In genomic region chr7:100022621-100023020, GRCh38 we compare ENCODE assay signal across 16 cellular contexts. TPM values are rescaled to one million over a fixed set of nuclear protein-coding genes. Genes with fewer than 3 reads are reported as not detected.
DNase-seq lines count a peak whose midpoint lies in the region; ATAC-seq and TF ChIP-seq lines count a peak whose summit lies in the region.
"Had no signal": no experiment of that assay in that cellular context is flagged by ENCODE, and none has a peak within 500 bp of the region (broad histone marks: within the 10 kb centered on the region; RNA-seq: fewer than 3 reads in every experiment).

No MANE protein-coding gene starts in this region.

- H3K27ac Mint-ChIP-seq in stimulated activated effector memory CD8-positive, alpha-beta T cell treated with anti-CD3 and anti-CD28 coated beads, Interleukin-12 subunit alpha, Interleukin-12 subunit beta, amount 100 ng/mL, for 72 hours: peak overlapping the region; percentile 54
- H3K27ac Mint-ChIP-seq: H9 had no signal

- peak; percentile 82 for ATAC-seq in RWPE2 (ENCODE audit: low read depth)
- ATAC-seq in left lobe of liver: peak; percentile 81
- ATAC-seq in stimulated activated effector memory CD8-positive, alpha-beta T cell treated with anti-CD3 and anti-CD28 coated beads, Interleukin-12 subunit alpha, Interleukin-12 subunit beta, amount 100 ng/mL, for 72 hours: no peak
- no peak for ATAC-seq in HG03378 (IDR thresholded peaks at IDR 0.05; ENCODE audit: unreplicated experiment)
- no peak for ATAC-seq in Right ventricle myocardium inferior

- TF ChIP-seq CTCF in RWPE2 (IDR thresholded peaks at IDR 0.05; ENCODE audit: poor library complexity, severe bottlenecking): no peak

- DNase-seq in NCI-H1417 (lab: John Stamatoyannopoulos, UW) (peak in 2 of 3 experiments; percentile 58 to 78), NCI-H1417 treated with DMSO at 0.1 percent for 48 hours (lab: John Stamatoyannopoulos, UW) (no peak), RWPE2 (ENCODE audit: low spot score) (no peak), left lobe of liver (ENCODE audit: low spot score) (peak; percentile 90), superior temporal gyrus (ENCODE audit: extremely low spot score) (no peak), Right ventricle myocardium inferior (ENCODE audit: missing footprints) (no peak)
- no peak for DNase-seq in stimulated activated effector memory CD8-positive, alpha-beta T cell treated with anti-CD3 and anti-CD28 coated beads, Interleukin-12 subunit alpha, Interleukin-12 subunit beta, amount 100 ng/mL, for 72 hours (ENCODE audit: low spot score in 2 of 2)
- DNase-seq: activated CD4-positive, alpha-beta T cell treated with anti-CD3 and anti-CD28 coated beads for 48 hours; CD8-positive, alpha-beta memory T cell; effector memory CD4-positive, alpha-beta T cell; H9; kidney; MG63; sigmoid colon had no signal

- intact Hi-C loops in Right ventricle myocardium inferior (cut with DNase I): no loop called here

- peaks cover 80% of the 10 kb centered on the region for H3K36me3 Mint-ChIP-seq in stimulated activated effector memory CD8-positive, alpha-beta T cell treated with anti-CD3 and anti-CD28 coated beads, Interleukin-12 subunit alpha, Interleukin-12 subunit beta, amount 100 ng/mL, for 72 hours

- no peaks in the 10 kb centered on the region for H3K9me3 ChIP-seq in RWPE2 (ENCODE audit: severe bottlenecking)
- H3K9me3 ChIP-seq: MG63, sigmoid colon had no signal

- H3K36me3 ChIP-seq in RWPE2 (ENCODE audit: low read depth): peaks cover 79% of the 10 kb centered on the region

- H3K4me1 Mint-ChIP-seq in stimulated activated effector memory CD8-positive, alpha-beta T cell treated with anti-CD3 and anti-CD28 coated beads, Interleukin-12 subunit alpha, Interleukin-12 subunit beta, amount 100 ng/mL, for 72 hours: peaks cover 16% of the 10 kb centered on the region

- H3K27me3 ChIP-seq in RWPE2 (ENCODE audit: insufficient read depth, poor library complexity, severe bottlenecking): no peaks in the 10 kb centered on the region
- H3K27me3 ChIP-seq: MG63, sigmoid colon had no signal

- peaks cover 24% of the 10 kb centered on the region for H3K4me1 ChIP-seq in RWPE2 (ENCODE audit: insufficient read depth, poor library complexity, severe bottlenecking)

- H3K27ac ChIP-seq in RWPE2 (ENCODE audit: poor library complexity, severe bottlenecking): peak overlapping the region; percentile 23
- H3K27ac ChIP-seq: sigmoid colon had no signal

- H3K9me3 Mint-ChIP-seq in stimulated activated effector memory CD8-positive, alpha-beta T cell treated with anti-CD3 and anti-CD28 coated beads, Interleukin-12 subunit alpha, Interleukin-12 subunit beta, amount 100 ng/mL, for 72 hours: no peaks in the 10 kb centered on the region
- H3K9me3 Mint-ChIP-seq: CD8-positive, alpha-beta memory T cell; H9; T-helper 1 cell treated with Interleukin-12 subunit alpha and Interleukin-12 subunit beta and Interleukin-4 antibody, amounts not matched to agents 30 μg/mL and 1 μg/mL, for 36 hours had no signal

- no peak overlapping the region for H3K4me3 Mint-ChIP-seq in stimulated activated effector memory CD8-positive, alpha-beta T cell treated with anti-CD3 and anti-CD28 coated beads, Interleukin-12 subunit alpha, Interleukin-12 subunit beta, amount 100 ng/mL, for 72 hours
- H3K4me3 Mint-ChIP-seq: CD8-positive, alpha-beta memory T cell; H9; T-helper 1 cell treated with Interleukin-12 subunit alpha and Interleukin-12 subunit beta and Interleukin-4 antibody, amounts not matched to agents 30 μg/mL and 1 μg/mL, for 36 hours had no signal

- H3K4me3 ChIP-seq in RWPE2 (ENCODE audit: severe bottlenecking): no peak overlapping the region
- H3K4me3 ChIP-seq: MG63, sigmoid colon had no signal

RNA-seq across cellular contexts. Expression of gene ZKSCAN1, which starts 7.2 kb away (rescaled TPM):
- total RNA-seq in left lobe of liver: 99.9 TPM
- total RNA-seq in Right ventricle myocardium inferior: 36.1 TPM

RNA-seq across cellular contexts. Expression of gene ZSCAN21, which starts 27.0 kb away (rescaled TPM):
- 7.7 TPM for total RNA-seq in left lobe of liver
- total RNA-seq in Right ventricle myocardium inferior: 9.4 TPM

RNA-seq across cellular contexts. Expression of gene AZGP1, which starts 46.8 kb away (rescaled TPM):
- total RNA-seq in left lobe of liver (2,337 TPM), Right ventricle myocardium inferior (94.1 TPM)
- total RNA-seq: CD8-positive, alpha-beta memory T cell; H9 had no signal

RNA-seq across cellular contexts. Expression of gene ZNF3, which starts 58.9 kb away (rescaled TPM):
- total RNA-seq in left lobe of liver (14.5 TPM), Right ventricle myocardium inferior (14.6 TPM)

Comparison
In these comparisons a context has a peak if more than half of its experiments do, and no peak if none do; other contexts are left out.
1. DNase-seq: peak in NCI-H1417 (2 of 3) and left lobe of liver (single experiment); none in NCI-H1417 treated with DMSO at 0.1 percent for 48 hours (single experiment), RWPE2 (single experiment), stimulated activated effector memory CD8-positive, alpha-beta T cell treated with anti-CD3 and anti-CD28 coated beads, Interleukin-12 subunit alpha, Interleukin-12 subunit beta, amount 100 ng/mL, for 72 hours (0 of 2), superior temporal gyrus (single experiment) and Right ventricle myocardium inferior (single experiment).
2. ATAC-seq: peak in RWPE2 (single experiment) and left lobe of liver (single experiment); none in stimulated activated effector memory CD8-positive, alpha-beta T cell treated with anti-CD3 and anti-CD28 coated beads, Interleukin-12 subunit alpha, Interleukin-12 subunit beta, amount 100 ng/mL, for 72 hours (single experiment), HG03378 (single experiment) and Right ventricle myocardium inferior (single experiment).
3. RNA of gene AZGP1, which starts 46.8 kb away (total RNA-seq): 2,337 TPM in left lobe of liver (single experiment); 94.1 TPM in Right ventricle myocardium inferior (single experiment); every median in the first group is over 10 times any median in the second.